Comparison of ENCODE assay signal across 27 cellular contexts in genomic region chr20:5212897-5213296, GRCh38.
A peak's percentile ranks its signal among the peaks of the same experiment; 100 is the strongest.
DNase-seq lines count a peak whose midpoint lies in the region; ATAC-seq and TF ChIP-seq lines count a peak whose summit lies in the region.
"Had no signal": no experiment of that assay in that cellular context is flagged by ENCODE, and none has a peak within 500 bp of the region (broad histone marks: within the 10 kb centered on the region; RNA-seq: fewer than 3 reads in every experiment).

No MANE protein-coding gene starts in this region.

- H3K9me3 Mint-ChIP-seq in neural crest cell, result peaks cover 8% of the 10 kb centered on the region
- H3K9me3 Mint-ChIP-seq: CD4-positive, alpha-beta memory T cell; GM23338; HFFc6; IgD-negative memory B cell had no signal

- ATAC-seq in Right ventricle myocardium superior (ENCODE audit: poor library complexity), result no peak
- ATAC-seq: A549, GM23338, PC-3, Right ventricle myocardium inferior had no signal

- peak overlapping the region; percentile 62 for H3K27ac Mint-ChIP-seq in neural crest cell (ENCODE audit: unreplicated experiment)
- H3K27ac Mint-ChIP-seq: CD4-positive, alpha-beta memory T cell; GM23338; HFFc6 had no signal

- peaks cover 15% of the 10 kb centered on the region for H3K36me3 Mint-ChIP-seq in neural crest cell (ENCODE audit: low read depth)

- no peak for TF ChIP-seq CTCF in neural crest cell (conservative IDR thresholded peaks at IDR 0.05)

- DNase-seq in globus pallidus (ENCODE audit: low spot score) (peak; percentile 88), neural crest cell (ENCODE audit: low read depth, low spot score) (no peak), kidney glomerular epithelial cell (lab: John Stamatoyannopoulos, UW) (no peak), UCSD-AML1 (lab: John Stamatoyannopoulos, UW; ENCODE audit: unreplicated experiment) (no peak), Right ventricle myocardium superior (no peak)
- DNase-seq: AML-193; CD4-positive, alpha-beta memory T cell; COR-L47; HFFc6; MM.1S; NCI-H1048; NCI-H1417; NCI-H1694; NCI-H2029 treated with DMSO at 0.1 percent for 48 hours; NCI-H446 treated with DMSO at 0.1 percent for 48 hours; NCI-H526; NCI-H82; NK-92 treated with Interleukin-12 subunit alpha and Interleukin-12 subunit beta, amount 100 ng/mL, for 24 hours; PC-3 had no signal

- no peak overlapping the region for H3K4me3 Mint-ChIP-seq in neural crest cell
- H3K4me3 Mint-ChIP-seq: CD4-positive, alpha-beta memory T cell; GM23338; HFFc6; IgD-negative memory B cell had no signal

- peak overlapping the region; percentile 58 for H3K27ac ChIP-seq in angular gyrus (ENCODE audit: low read depth, low read length)
- peak overlapping the region; percentile 76 for H3K27ac ChIP-seq in temporal lobe (ENCODE audit: low read depth, low read length)
- H3K27ac ChIP-seq: A549, KMS-11, SJSA1 had no signal

- H3K27me3 Mint-ChIP-seq in neural crest cell (ENCODE audit: low read depth), result no peaks in the 10 kb centered on the region
- H3K27me3 Mint-ChIP-seq: CD4-positive, alpha-beta memory T cell; IgD-negative memory B cell had no signal

- H3K4me1 Mint-ChIP-seq in neural crest cell, result peaks cover 20% of the 10 kb centered on the region
- H3K4me1 Mint-ChIP-seq: CD4-positive, alpha-beta memory T cell had no signal

- intact Hi-C loops in Right ventricle myocardium superior (cut with DNase I), result loop anchor here (5.0 kb wide), 1 partner anchor 234 kb away; no protein-coding TSS in a partner anchor
